1 cellular context compared by ENCODE assay signal in genomic region chr9:115882911-115883310, GRCh38.
TF ChIP-seq lines count a peak whose summit lies in the region.

No MANE protein-coding gene starts in this region.

TF ChIP-seq in SK-N-SH, 30 proteins besides CTCF, POLR2A, EP300 and RAD21 (continued from another document):
- no peak for TF ChIP-seq REST (IDR thresholded peaks at IDR 0.05; ENCODE audit: low read depth, low read length)
- TF ChIP-seq MAX (IDR thresholded peaks at IDR 0.05; ENCODE audit: low read depth), result no peak
- TF ChIP-seq ELF1 (IDR thresholded peaks at IDR 0.05), result no peak
TF ChIP-seq in SK-N-SH: peak in this region for 0.
